In genomic region chr4:76257824-76258223, GRCh38 we compare ENCODE assay signal across 25 cellular contexts. TPM values are rescaled to one million over a fixed set of nuclear protein-coding genes. Genes with fewer than 3 reads are reported as not detected.
"Had no signal": no experiment of that assay in that cellular context is flagged by ENCODE, and none has a peak within 500 bp of the region (broad histone marks: within the 10 kb centered on the region; RNA-seq: fewer than 3 reads in every experiment).

No MANE protein-coding gene starts in this region.

- H3K27ac ChIP-seq: esophagus muscularis mucosa, left lung, neural progenitor cell, parathyroid adenoma, prostate gland, right atrium auricular region, sigmoid colon, thoracic aorta, tibial nerve, upper lobe of left lung had no signal

- H3K4me1 ChIP-seq: esophagus muscularis mucosa, left lung, neural progenitor cell, parathyroid adenoma, prostate gland, right atrium auricular region, sigmoid colon, tibial nerve, upper lobe of left lung had no signal

- H3K36me3 Mint-ChIP-seq: naive thymus-derived CD4-positive, alpha-beta T cell; stimulated activated memory B cell treated with anti-CD40 and anti-IgM and Interleukin-4, amounts not matched to agents 10 μg/mL and 1 μg/mL and 100 μg/mL, for 72 hours had no signal

- H2AFZ ChIP-seq: neural progenitor cell, parathyroid adenoma had no signal

- ATAC-seq: left lung; naive thymus-derived CD4-positive, alpha-beta T cell; stimulated activated naive CD8-positive, alpha-beta T cell treated with anti-CD3 and anti-CD28 coated beads, Interleukin-15, Interleukin-2, amounts not matched to agents 100 U/mL and 50 U/mL, for 24 hours had no signal

- H3K4me3 ChIP-seq: esophagus muscularis mucosa, left lung, neural progenitor cell, prostate gland, right atrium auricular region, sigmoid colon, thoracic aorta, tibial nerve, upper lobe of left lung had no signal

- H3K36me3 ChIP-seq: esophagus muscularis mucosa, left lung, neural progenitor cell, prostate gland, right atrium auricular region, sigmoid colon, thoracic aorta, tibial nerve, upper lobe of left lung had no signal

- H3K9me3 Mint-ChIP-seq: dendritic cell treated with granulocyte-macrophage colony-stimulating factor and Interleukin-4, amounts not matched to agents 40 ng/mL and 50 ng/mL, for 4 days; naive thymus-derived CD4-positive, alpha-beta T cell; nephron; stimulated activated memory B cell treated with anti-CD40 and anti-IgM and Interleukin-4, amounts not matched to agents 10 μg/mL and 1 μg/mL and 100 μg/mL, for 72 hours had no signal

- H3K27ac Mint-ChIP-seq: dendritic cell treated with granulocyte-macrophage colony-stimulating factor and Interleukin-4, amounts not matched to agents 40 ng/mL and 50 ng/mL, for 4 days; naive thymus-derived CD4-positive, alpha-beta T cell; nephron; neural progenitor cell; stimulated activated memory B cell treated with anti-CD40 and anti-IgM and Interleukin-4, amounts not matched to agents 10 μg/mL and 1 μg/mL and 100 μg/mL, for 72 hours had no signal

- H3K9ac ChIP-seq: neural progenitor cell, parathyroid adenoma had no signal

- FAIRE-seq: colon, endothelial cell of umbilical vein, kidney, urothelium cell line had no signal

- H3K9me3 ChIP-seq: esophagus muscularis mucosa, left lung, prostate gland, right atrium auricular region, sigmoid colon, thoracic aorta, tibial nerve, upper lobe of left lung had no signal

- H3K79me2 ChIP-seq: parathyroid adenoma had no signal

- H3K4me2 ChIP-seq: neural progenitor cell had no signal

- H3K4me1 Mint-ChIP-seq: naive thymus-derived CD4-positive, alpha-beta T cell; nephron; neural progenitor cell; stimulated activated memory B cell treated with anti-CD40 and anti-IgM and Interleukin-4, amounts not matched to agents 10 μg/mL and 1 μg/mL and 100 μg/mL, for 72 hours had no signal

- H3K4me3 Mint-ChIP-seq: dendritic cell treated with granulocyte-macrophage colony-stimulating factor and Interleukin-4, amounts not matched to agents 40 ng/mL and 50 ng/mL, for 4 days; naive thymus-derived CD4-positive, alpha-beta T cell; nephron; neural progenitor cell; stimulated activated memory B cell treated with anti-CD40 and anti-IgM and Interleukin-4, amounts not matched to agents 10 μg/mL and 1 μg/mL and 100 μg/mL, for 72 hours had no signal

- DNase-seq: effector CD8-positive, alpha-beta T cell; foreskin melanocyte; kidney; left lung; mesendoderm; midbrain; naive thymus-derived CD4-positive, alpha-beta T cell; sigmoid colon; stimulated activated CD4-positive, alpha-beta T cell treated with anti-CD3 and anti-CD28 coated beads, Interleukin-4, amount 100 ng/mL, for 4 hours; stimulated activated naive CD8-positive, alpha-beta T cell treated with anti-CD3 and anti-CD28 coated beads, Interleukin-15, Interleukin-2, amounts not matched to agents 100 U/mL and 50 U/mL, for 24 hours; upper lobe of left lung had no signal

- H3K27me3 ChIP-seq: esophagus muscularis mucosa, left lung, right atrium auricular region, sigmoid colon, upper lobe of left lung had no signal

RNA-seq across cellular contexts. Expression of gene FAM47E, which starts 6.3 kb away (rescaled TPM):
- total RNA-seq: lung microvascular endothelial cell had no signal
- polyA plus RNA-seq: endothelial cell of umbilical vein had no signal
